Comparison of ENCODE assay signal across 24 cellular contexts in genomic region chr5:146331257-146331822, GRCh38.
A peak's percentile ranks its signal among the peaks of the same experiment; 100 is the strongest.
DNase-seq lines count a peak whose midpoint lies in the region; ATAC-seq lines count a peak whose summit lies in the region.
"Had no signal": no experiment of that assay in that cellular context is flagged by ENCODE, and none has a peak within 500 bp of the region (broad histone marks: within the 10 kb centered on the region; RNA-seq: fewer than 3 reads in every experiment).

No MANE protein-coding gene starts in this region.

- peak overlapping the region; percentile 17; the same call in 1 of the 2 replicates for H3K4me3 ChIP-seq in iPS-20b (ENCODE audit: low read length)
- H3K4me3 ChIP-seq: BLaER1 treated with 17β-estradiol and CSF1 and Interleukin-3, amounts not matched to agents 10 nM and 100 nM; Peyer's patch had no signal

- no peaks in the 10 kb centered on the region for H3K36me3 ChIP-seq in iPS-20b (ENCODE audit: insufficient read depth, low read depth, low read length)
- H3K36me3 ChIP-seq: BLaER1 treated with 17β-estradiol and CSF1 and Interleukin-3, amounts not matched to agents 10 nM and 100 nM; Peyer's patch had no signal

- H3K27me3 ChIP-seq in iPS-20b (ENCODE audit: insufficient read depth, low read length) = peaks cover 74% of the 10 kb centered on the region

- H3K4me1 ChIP-seq in iPS-20b (ENCODE audit: insufficient read depth, low read length) = peaks cover 11% of the 10 kb centered on the region; the same call in 1 of the 2 replicates
- H3K4me1 ChIP-seq: BLaER1 treated with 17β-estradiol and CSF1 and Interleukin-3, amounts not matched to agents 10 nM and 100 nM; Caco-2; Peyer's patch had no signal

- H3K9ac ChIP-seq in iPS-20b (ENCODE audit: low read depth, low read length) = no peak overlapping the region
- H3K9ac ChIP-seq: BLaER1 treated with 17β-estradiol and CSF1 and Interleukin-3, amounts not matched to agents 10 nM and 100 nM; KMS-11 had no signal

- H3K27ac ChIP-seq in iPS-20b (ENCODE audit: low read length) = no peak overlapping the region
- H3K27ac ChIP-seq: 22Rv1; BLaER1 treated with 17β-estradiol and CSF1 and Interleukin-3, amounts not matched to agents 10 nM and 100 nM; KMS-11; Peyer's patch had no signal

- DNase-seq in DMS 273 (lab: John Stamatoyannopoulos, UW; ENCODE audit: unreplicated experiment) = peak; percentile 29
- no peak for DNase-seq in DMS 273 treated with DMSO at 0.1 percent for 48 hours (lab: John Stamatoyannopoulos, UW)
- peak; percentile 86 for DNase-seq in NCI-H69 (lab: John Stamatoyannopoulos, UW)
- DNase-seq in retina = peak; percentile 13
- no peak for DNase-seq in dedifferentiated amniotic fluid mesenchymal stem cell (ENCODE audit: extremely low spot score)
- no peak for DNase-seq in ACHN
- DNase-seq: Caco-2; CD4-positive, alpha-beta memory T cell; DMS153; GOT3; IMR-90; NCI-H1105; NCI-H146; NCI-H2029; NCI-H2171; NCI-H446; NCI-H748 treated with DMSO at 0.1 percent for 48 hours; Peyer's patch had no signal

- ATAC-seq in GM19397 (IDR thresholded peaks at IDR 0.05; ENCODE audit: unreplicated experiment) = no peak
- ATAC-seq: SK-N-SH treated with all-trans-retinoic acid at 6 μM for 48 hours had no signal

- no peaks in the 10 kb centered on the region for H3K9me3 ChIP-seq in iPS-20b (ENCODE audit: insufficient read depth, low read depth, low read length)
- H3K9me3 ChIP-seq: BLaER1 treated with 17β-estradiol and CSF1 and Interleukin-3, amounts not matched to agents 10 nM and 100 nM; Caco-2; Peyer's patch had no signal

- in situ Hi-C loops in ACHN (cut with HindIII; ENCODE audit: low pct_ligation_motif_present, low pct_unique_long_range_greater_than_20kb, low sequenced_read_pairs) = no loop called here

Comparison
In these comparisons a context has a peak if more than half of its experiments do, and no peak if none do; other contexts are left out.
1. DNase-seq: peak in DMS 273 (single experiment), NCI-H69 (single experiment) and retina (single experiment); none in DMS 273 treated with DMSO at 0.1 percent for 48 hours (single experiment), dedifferentiated amniotic fluid mesenchymal stem cell (single experiment) and ACHN (single experiment).